In the genomic region with DNA sequence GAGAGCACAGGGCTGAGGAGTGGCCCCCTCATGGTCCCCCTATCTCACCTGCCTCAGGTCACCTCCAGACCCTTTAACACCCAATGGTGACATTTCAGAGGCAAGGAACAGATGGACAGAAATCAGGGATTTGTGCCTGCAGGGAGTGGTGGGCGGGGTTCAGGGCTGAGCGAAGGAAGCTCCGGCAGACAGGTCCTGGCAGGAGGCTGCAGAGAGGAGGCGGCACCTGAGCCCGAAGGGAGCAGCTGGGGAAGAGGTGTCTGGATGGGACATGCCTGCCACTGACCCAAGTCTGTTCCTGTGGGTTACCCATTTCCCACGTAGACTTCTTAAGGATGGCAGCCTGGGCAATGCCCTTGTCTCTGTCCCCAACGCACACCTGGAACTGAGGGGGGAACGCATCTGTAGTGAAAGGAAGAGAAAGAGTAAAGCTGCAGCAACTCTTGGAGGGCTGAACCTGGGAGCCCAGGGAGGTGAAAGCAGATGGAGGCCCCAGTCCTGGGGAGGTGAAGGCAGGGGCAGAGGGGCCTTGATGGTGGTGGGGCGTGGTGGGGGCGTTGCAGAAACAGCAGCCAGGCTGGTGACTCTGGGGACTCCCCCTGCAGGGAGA, we compare ENCODE assay signal across 12 cellular contexts.
A peak's percentile ranks its signal among the peaks of the same experiment; 100 is the strongest.
DNase-seq lines count a peak whose midpoint lies in the region; ATAC-seq and TF ChIP-seq lines count a peak whose summit lies in the region.
"Had no signal": no experiment of that assay in that cellular context is flagged by ENCODE, and none has a peak within 500 bp of the region (broad histone marks: within the 10 kb centered on the region; RNA-seq: fewer than 3 reads in every experiment).

No MANE protein-coding gene starts in this region.

- POLR2A ChIA-PET in SK-N-SH (lab: Yijun Ruan, JAX), result no interaction called here

- H3K36me3 ChIP-seq in SK-N-SH (replicated peaks in 1 of 2; ENCODE audit: control insufficient read depth in 1 of 2, insufficient read depth in 2 of 2, low read length in 1 of 2) (no peaks in the 10 kb centered on the region), heart right ventricle (no peaks in the 10 kb centered on the region), psoas muscle (ENCODE audit: insufficient read depth in 1 of 2, low read depth in 1 of 2) (no peaks in the 10 kb centered on the region)
- no peaks in the 10 kb centered on the region for H3K36me3 ChIP-seq in effector memory CD4-positive, alpha-beta T cell (ENCODE audit: control insufficient read depth, insufficient read depth, low read length)

- CTCF ChIA-PET in SK-N-SH (lab: Yijun Ruan, JAX), result interaction anchor here (1.3 kb wide), 1 partner anchor 125 kb away, joined by 4 read pairs; no protein-coding TSS in a partner anchor

- peaks cover 6% of the 10 kb centered on the region for H3F3A ChIP-seq in SK-N-SH (replicated peaks; ENCODE audit: insufficient read depth)

- H3K27ac ChIP-seq in SK-N-SH (ENCODE audit: low read depth in 2 of 2, low read length in 1 of 2) (peak overlapping the region in 1 of 2 experiments; percentile 70; a peak in 2 of 4 replicates), heart right ventricle (peak overlapping the region in 1 of 10 donors; percentile 4), psoas muscle (peak overlapping the region; percentile 23)
- no peak overlapping the region for H3K27ac ChIP-seq in effector memory CD4-positive, alpha-beta T cell (ENCODE audit: insufficient read depth, low read length, poor library complexity, severe bottlenecking)

- H3K79me2 ChIP-seq in SK-N-SH (ENCODE audit: insufficient read depth), result no peaks in the 10 kb centered on the region

- H3K9me3 Mint-ChIP-seq in T-helper 2 cell treated with Interferon-gamma antibody and Interleukin-4, amounts not matched to agents 5 μg/mL and 100 μg/mL, for 36 hours, result no peaks in the 10 kb centered on the region

- TF ChIP-seq CTCF in SK-N-SH (IDR thresholded peaks at IDR 0.05), result no peak
- TF ChIP-seq CTCF in heart right ventricle (IDR thresholded peaks at IDR 0.05), result no peak
- no peak for TF ChIP-seq CTCF in psoas muscle (IDR thresholded peaks at IDR 0.05)

- H3K9me3 ChIP-seq in SK-N-SH (0 out of 2 replicates have a peak, but pooled peaks cover 5% of the 10 kb centered on the region), heart right ventricle (peaks cover 0 to 5% (median 0%) of the 10 kb centered on the region in 11 donors), psoas muscle (no peaks in the 10 kb centered on the region)
- H3K9me3 ChIP-seq in effector memory CD4-positive, alpha-beta T cell (ENCODE audit: control insufficient read depth, low read length), result no peaks in the 10 kb centered on the region

- WGBS in SK-N-SH (ENCODE audit: low lambda C conversion rate), result 62% methylated on average over 7 of the region's 10 CpGs
- WGBS in heart right ventricle, 2 donors, result 80 to 82% methylated on average over 10 of the region's 10 CpGs
- 85 to 87% (median 86%) methylated on average over 10 of the region's 10 CpGs for WGBS in psoas muscle, 3 donors

- H3K36me3 Mint-ChIP-seq in T-helper 2 cell treated with Interferon-gamma antibody and Interleukin-4, amounts not matched to agents 5 μg/mL and 100 μg/mL, for 36 hours (ENCODE audit: low read depth), result no peaks in the 10 kb centered on the region

- peaks cover 2% of the 10 kb centered on the region for H3K4me1 Mint-ChIP-seq in T-helper 2 cell treated with Interferon-gamma antibody and Interleukin-4, amounts not matched to agents 5 μg/mL and 100 μg/mL, for 36 hours (ENCODE audit: low read depth)

- H4K20me1 ChIP-seq in SK-N-SH (ENCODE audit: insufficient read depth), result no peaks in the 10 kb centered on the region

- H3K4me3 Mint-ChIP-seq in T-helper 2 cell treated with Interferon-gamma antibody and Interleukin-4, amounts not matched to agents 5 μg/mL and 100 μg/mL, for 36 hours, result no peak overlapping the region

- H3K27ac Mint-ChIP-seq in T-helper 2 cell treated with Interferon-gamma antibody and Interleukin-4, amounts not matched to agents 5 μg/mL and 100 μg/mL, for 36 hours, result no peak overlapping the region

- H3K4me2 ChIP-seq in SK-N-SH, result peak overlapping the region; percentile 66

- ATAC-seq in heart right ventricle (peak in 5 of 8 donors; percentile 4 to 29 (median 12)), psoas muscle (peak; percentile 25 to 43 (median 30))

- peaks cover 50% of the 10 kb centered on the region for H3K27me3 Mint-ChIP-seq in T-helper 2 cell treated with Interferon-gamma antibody and Interleukin-4, amounts not matched to agents 5 μg/mL and 100 μg/mL, for 36 hours (ENCODE audit: low read depth)

- peak overlapping the region; percentile 45; the same call in 1 of the 2 replicates for H3K9ac ChIP-seq in SK-N-SH

- peak; percentile 66 for DNase-seq in HK-2 (ENCODE audit: unreplicated experiment)
- DNase-seq in SK-N-SH, result no peak
- DNase-seq in heart right ventricle, result peak in 1 of 2 donors; percentile 9
- DNase-seq in psoas muscle, result peak; percentile 27 to 49
- no peak for DNase-seq in OCI-M2 (lab: John Stamatoyannopoulos, UW; ENCODE audit: unreplicated experiment)
- no peak for DNase-seq in T-helper 2 cell treated with Interferon-gamma antibody and Interleukin-4, amounts not matched to agents 5 μg/mL and 100 μg/mL, for 36 hours (ENCODE audit: low spot score)
- DNase-seq in HCEC 1CT, result no peak
- DNase-seq in effector memory CD4-positive, alpha-beta T cell, result no peak
- DNase-seq: caudate nucleus, hypothalamus, NCI-H1930, nucleus accumbens had no signal

- TF ChIP-seq EP300 in SK-N-SH (IDR thresholded peaks at IDR 0.05; ENCODE audit: borderline replicate concordance in 1 of 2, low read depth in 1 of 2, low read length in 1 of 2), result no peak

- H3K4me1 ChIP-seq in SK-N-SH (ENCODE audit: control insufficient read depth in 1 of 2, insufficient read depth in 2 of 2, low read depth in 1 of 2, low read length in 1 of 2) (peaks cover 0 to 18% of the 10 kb centered on the region in 2 experiments; a peak in 3 of 4 replicates), heart right ventricle (peaks cover 4 to 18% (median 11%) of the 10 kb centered on the region in 9 donors), psoas muscle (peaks cover 15% of the 10 kb centered on the region)
- no peaks in the 10 kb centered on the region for H3K4me1 ChIP-seq in effector memory CD4-positive, alpha-beta T cell (ENCODE audit: control insufficient read depth, insufficient read depth, low read length, poor library complexity, severe bottlenecking)

- intact Hi-C loops in heart right ventricle (cut with DNase I) (no loop called here), psoas muscle (cut with DNase I) (no loop called here)

- no peaks in the 10 kb centered on the region for H3K9me2 ChIP-seq in SK-N-SH

- TF ChIP-seq RAD21 in SK-N-SH (IDR thresholded peaks at IDR 0.05; ENCODE audit: low read length), result no peak

- H3K4me3 ChIP-seq in SK-N-SH (ENCODE audit: low read depth in 2 of 2, low read length in 1 of 2) (no peak overlapping the region), heart right ventricle (no peak overlapping the region), psoas muscle (no peak overlapping the region)
- no peak overlapping the region for H3K4me3 ChIP-seq in effector memory CD4-positive, alpha-beta T cell (ENCODE audit: insufficient read depth, low read depth, low read length, poor library complexity, severe bottlenecking)

- no peaks in the 10 kb centered on the region for H3K27me3 ChIP-seq in SK-N-SH (ENCODE audit: insufficient read depth)
- peaks cover 0 to 14% (median 0%) of the 10 kb centered on the region in 7 donors for H3K27me3 ChIP-seq in heart right ventricle
- no peaks in the 10 kb centered on the region for H3K27me3 ChIP-seq in psoas muscle (ENCODE audit: insufficient read depth in 3 of 3, low read length in 2 of 3)
- H3K27me3 ChIP-seq in effector memory CD4-positive, alpha-beta T cell (replicated peaks; ENCODE audit: control insufficient read depth, insufficient read depth, low read length, poor library complexity, severe bottlenecking), result peaks cover 9% of the 10 kb centered on the region

- peak overlapping the region; percentile 54; the same call in 1 of the 2 replicates for H2AFZ ChIP-seq in SK-N-SH (ENCODE audit: low read depth)

TF ChIP-seq in SK-N-SH, 30 proteins besides CTCF, POLR2A, EP300 and RAD21:
- TF ChIP-seq, protein P1, sequence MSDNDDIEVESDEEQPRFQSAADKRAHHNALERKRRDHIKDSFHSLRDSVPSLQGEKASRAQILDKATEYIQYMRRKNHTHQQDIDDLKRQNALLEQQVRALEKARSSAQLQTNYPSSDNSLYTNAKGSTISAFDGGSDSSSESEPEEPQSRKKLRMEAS (IDR thresholded peaks at IDR 0.05; ENCODE audit: low read depth), result no peak
- TF ChIP-seq, protein P2, sequence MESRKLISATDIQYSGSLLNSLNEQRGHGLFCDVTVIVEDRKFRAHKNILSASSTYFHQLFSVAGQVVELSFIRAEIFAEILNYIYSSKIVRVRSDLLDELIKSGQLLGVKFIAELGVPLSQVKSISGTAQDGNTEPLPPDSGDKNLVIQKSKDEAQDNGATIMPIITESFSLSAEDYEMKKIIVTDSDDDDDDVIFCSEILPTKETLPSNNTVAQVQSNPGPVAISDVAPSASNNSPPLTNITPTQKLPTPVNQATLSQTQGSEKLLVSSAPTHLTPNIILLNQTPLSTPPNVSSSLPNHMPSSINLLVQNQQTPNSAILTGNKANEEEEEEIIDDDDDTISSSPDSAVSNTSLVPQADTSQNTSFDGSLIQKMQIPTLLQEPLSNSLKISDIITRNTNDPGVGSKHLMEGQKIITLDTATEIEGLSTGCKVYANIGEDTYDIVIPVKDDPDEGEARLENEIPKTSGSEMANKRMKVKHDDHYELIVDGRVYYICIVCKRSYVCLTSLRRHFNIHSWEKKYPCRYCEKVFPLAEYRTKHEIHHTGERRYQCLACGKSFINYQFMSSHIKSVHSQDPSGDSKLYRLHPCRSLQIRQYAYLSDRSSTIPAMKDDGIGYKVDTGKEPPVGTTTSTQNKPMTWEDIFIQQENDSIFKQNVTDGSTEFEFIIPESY (IDR thresholded peaks at IDR 0.05; ENCODE audit: borderline replicate concordance, low read depth), result no peak
TF ChIP-seq in SK-N-SH: peak in this region for 0.

Comparison
In these comparisons a context has a peak if more than half of its experiments do, and no peak if none do; other contexts are left out.
1. DNase-seq: peak in HK-2 (single experiment) and psoas muscle (2 of 2); none in SK-N-SH (single experiment), OCI-M2 (single experiment), T-helper 2 cell treated with Interferon-gamma antibody and Interleukin-4, amounts not matched to agents 5 μg/mL and 100 μg/mL, for 36 hours (single experiment), HCEC 1CT (single experiment) and effector memory CD4-positive, alpha-beta T cell (0 of 3).